8 cellular contexts compared by ENCODE assay signal in genomic region chr11:8263109-8263768, GRCh38. TPM values are rescaled to one million over a fixed set of nuclear protein-coding genes. Genes with fewer than 3 reads are reported as not detected.
DNase-seq lines count a peak whose midpoint lies in the region; ATAC-seq, FAIRE-seq and TF ChIP-seq lines count a peak whose summit lies in the region.

No MANE protein-coding gene starts in this region.

- H2AFZ ChIP-seq in keratinocyte (ENCODE audit: control insufficient read depth, low read length) = no peak overlapping the region

- H3K27me3 Mint-ChIP-seq in activated naive CD8-positive, alpha-beta T cell treated with anti-CD3 and anti-CD28 coated beads, Interleukin-2, amount 10 ng/mL, durations not matched to agents 7 days and 5 days = peaks cover 77% of the 10 kb centered on the region

- no peaks in the 10 kb centered on the region for H3K36me3 Mint-ChIP-seq in activated naive CD8-positive, alpha-beta T cell treated with anti-CD3 and anti-CD28 coated beads, Interleukin-2, amount 10 ng/mL, durations not matched to agents 7 days and 5 days

- H3K9me3 Mint-ChIP-seq in activated naive CD8-positive, alpha-beta T cell treated with anti-CD3 and anti-CD28 coated beads, Interleukin-2, amount 10 ng/mL, durations not matched to agents 7 days and 5 days = no peaks in the 10 kb centered on the region

- H3K4me3 Mint-ChIP-seq in activated naive CD8-positive, alpha-beta T cell treated with anti-CD3 and anti-CD28 coated beads, Interleukin-2, amount 10 ng/mL, durations not matched to agents 7 days and 5 days = peak overlapping the region; percentile 60

- H3K4me2 ChIP-seq in keratinocyte (ENCODE audit: control insufficient read depth, extremely low read depth, insufficient read depth, low read depth, low read length) = peak overlapping the region; percentile 72

- H3K9me3 ChIP-seq in keratinocyte (ENCODE audit: control insufficient read depth, low read depth, low read length) = no peaks in the 10 kb centered on the region
- H3K9me3 ChIP-seq in subcutaneous abdominal adipose tissue (ENCODE audit: control insufficient read depth in 5 of 5, low read length in 5 of 5) = no peaks in the 10 kb centered on the region

- POLR2A ChIA-PET in activated naive CD8-positive, alpha-beta T cell treated with anti-CD3 and anti-CD28 coated beads, Interleukin-2, amount 10 ng/mL, durations not matched to agents 7 days and 5 days (lab: Charles Lee) = interaction anchor here (0.6 to 1.3 kb wide), 2 partner anchors 27 to 45 kb away, joined by 3 to 4 read pairs; no protein-coding TSS in a partner anchor

- no peaks in the 10 kb centered on the region for H3K36me3 ChIP-seq in keratinocyte (ENCODE audit: control insufficient read depth in 2 of 2, extremely low read depth in 1 of 2, insufficient read depth in 2 of 2, low read length in 2 of 2)
- H3K36me3 ChIP-seq in subcutaneous abdominal adipose tissue (ENCODE audit: control insufficient read depth in 5 of 5, insufficient read depth in 5 of 5, low read length in 5 of 5) = no peaks in the 10 kb centered on the region

- no peak overlapping the region for H3K9ac ChIP-seq in keratinocyte (ENCODE audit: control insufficient read depth, extremely low read depth, insufficient read depth, low read length)
- peak overlapping the region in 2 of 5 donors; percentile 9 to 57 for H3K9ac ChIP-seq in subcutaneous abdominal adipose tissue (ENCODE audit: low read length in 5 of 5)

- TF ChIP-seq CTCF in HL-60 (IDR thresholded peaks at IDR 0.05; ENCODE audit: insufficient read depth, low read length) (no peak), keratinocyte (optimal IDR thresholded peaks at IDR 0.05 in 1 of 3, IDR thresholded peaks at IDR 0.05 in 1 of 3, conservative IDR thresholded peaks at IDR 0.05 in 1 of 3; ENCODE audit: extremely low read depth in 1 of 3, insufficient read depth in 2 of 3, low read length in 3 of 3) (no peak)

- no peak for FAIRE-seq in keratinocyte (lab: Jason Lieb, UNC)
- no peak for FAIRE-seq in frontal cortex (lab: Jason Lieb, UNC)

- H3K27ac Mint-ChIP-seq in activated naive CD8-positive, alpha-beta T cell treated with anti-CD3 and anti-CD28 coated beads, Interleukin-2, amount 10 ng/mL, durations not matched to agents 7 days and 5 days = no peak overlapping the region

- H3K27me3 ChIP-seq in HL-60 (ENCODE audit: insufficient read depth, poor library complexity, severe bottlenecking) (peaks cover 60% of the 10 kb centered on the region), keratinocyte (ENCODE audit: control insufficient read depth, extremely low read depth, insufficient read depth, low read length) (peaks cover 63% of the 10 kb centered on the region), subcutaneous abdominal adipose tissue (ENCODE audit: control insufficient read depth in 5 of 5, insufficient read depth in 4 of 5, low read length in 5 of 5) (peaks cover 24 to 59% (median 55%) of the 10 kb centered on the region in 5 donors)

- H3K4me1 ChIP-seq in keratinocyte (ENCODE audit: control insufficient read depth, extremely low read depth, insufficient read depth, low read length) (peaks cover 25% of the 10 kb centered on the region), subcutaneous abdominal adipose tissue (ENCODE audit: control insufficient read depth in 5 of 5, insufficient read depth in 5 of 5, low read length in 5 of 5) (peaks cover 3 to 49% (median 33%) of the 10 kb centered on the region in 5 donors)

- H3K4me1 Mint-ChIP-seq in activated naive CD8-positive, alpha-beta T cell treated with anti-CD3 and anti-CD28 coated beads, Interleukin-2, amount 10 ng/mL, durations not matched to agents 7 days and 5 days = peaks cover 6% of the 10 kb centered on the region

- H3K9me1 ChIP-seq in keratinocyte (ENCODE audit: control insufficient read depth, extremely low read depth, insufficient read depth, low read length) = no peaks in the 10 kb centered on the region

- H4K20me1 ChIP-seq in keratinocyte (ENCODE audit: control insufficient read depth, extremely low read depth, insufficient read depth, low read length) = no peaks in the 10 kb centered on the region

- ATAC-seq in activated naive CD8-positive, alpha-beta T cell treated with anti-CD3 and anti-CD28 coated beads, Interleukin-2, amount 10 ng/mL, durations not matched to agents 7 days and 5 days (ENCODE audit: low read depth) = peak; percentile 7

- H3K79me2 ChIP-seq in keratinocyte (ENCODE audit: control insufficient read depth, insufficient read depth, low read length) = no peaks in the 10 kb centered on the region

- H3K27ac ChIP-seq in HL-60 (replicated peaks) = no peak overlapping the region
- H3K27ac ChIP-seq in keratinocyte (ENCODE audit: control insufficient read depth, insufficient read depth, low read length) = no peak overlapping the region
- no peak overlapping the region for H3K27ac ChIP-seq in subcutaneous abdominal adipose tissue (ENCODE audit: low read depth, low read length)

- dilution Hi-C loops in keratinocyte (cut with MboI; ENCODE audit: extremely low pct_ligation_motif_present, low sequenced_read_pairs) = no loop called here

- DNase-seq in DMS79 treated with DMSO at 0.1 percent for 48 hours (lab: John Stamatoyannopoulos, UW) = peak; percentile 67
- no peak for DNase-seq in HL-60 (ENCODE audit: low read depth in 1 of 2, low spot score in 1 of 2)
- DNase-seq in activated naive CD8-positive, alpha-beta T cell treated with anti-CD3 and anti-CD28 coated beads, Interleukin-2, amount 10 ng/mL, durations not matched to agents 7 days and 5 days = no peak
- DNase-seq in keratinocyte (ENCODE audit: low read depth, low spot score) = no peak
- no peak for DNase-seq in effector CD8-positive, alpha-beta T cell (lab: John Stamatoyannopoulos, UW)
- no peak for DNase-seq in frontal cortex (ENCODE audit: low spot score in 2 of 2)
- no peak for DNase-seq in OCI-M1 (lab: John Stamatoyannopoulos, UW)

- H3K4me3 ChIP-seq in HL-60 (replicated peaks; ENCODE audit: insufficient read depth, low read length) (peak overlapping the region; percentile 17; the same call in 1 of the 2 replicates), keratinocyte (ENCODE audit: control insufficient read depth in 2 of 3, extremely low read depth in 1 of 3, insufficient read depth in 2 of 3, low read depth in 1 of 3, low read length in 3 of 3) (peak overlapping the region in 2 of 3 experiments; percentile 39 to 58), subcutaneous abdominal adipose tissue (ENCODE audit: low read depth in 1 of 5, low read length in 5 of 5) (peak overlapping the region; percentile 58 to 67 (median 63))

RNA-seq across cellular contexts. Expression of gene LMO1, which starts 0.4 kb away (rescaled TPM):
- not detected for total RNA-seq in activated naive CD8-positive, alpha-beta T cell treated with anti-CD3 and anti-CD28 coated beads, Interleukin-2, amount 10 ng/mL, durations not matched to agents 7 days and 5 days
- polyA plus RNA-seq in keratinocyte = 0.08 to 0.18 TPM in 2 of 3 replicates, not detected in the other
- not detected for polyA plus RNA-seq in keratinocyte (2011; ENCODE audit: low read depth)
- not detected in 2 replicates for polyA plus RNA-seq in keratinocyte (2011; cell fraction: cytosol; rRNA removed)
- polyA plus RNA-seq in keratinocyte (2011; cell fraction: nucleus; rRNA removed) = not detected in 2 replicates
- not detected in 2 replicates for polyA plus RNA-seq in keratinocyte (2012; ENCODE audit: low replicate concordance)
- polyA minus RNA-seq in keratinocyte = not detected in 3 replicates
- not detected for polyA minus RNA-seq in keratinocyte (2011; cell fraction: cytosol; rRNA and poly(A)+ RNA removed)
- polyA minus RNA-seq in keratinocyte (2011; cell fraction: nucleus; rRNA and poly(A)+ RNA removed) = not detected in 2 replicates
- 2.0 TPM for total RNA-seq in frontal cortex
